Comparison of ENCODE assay signal across 1 cellular context in the genomic region with DNA sequence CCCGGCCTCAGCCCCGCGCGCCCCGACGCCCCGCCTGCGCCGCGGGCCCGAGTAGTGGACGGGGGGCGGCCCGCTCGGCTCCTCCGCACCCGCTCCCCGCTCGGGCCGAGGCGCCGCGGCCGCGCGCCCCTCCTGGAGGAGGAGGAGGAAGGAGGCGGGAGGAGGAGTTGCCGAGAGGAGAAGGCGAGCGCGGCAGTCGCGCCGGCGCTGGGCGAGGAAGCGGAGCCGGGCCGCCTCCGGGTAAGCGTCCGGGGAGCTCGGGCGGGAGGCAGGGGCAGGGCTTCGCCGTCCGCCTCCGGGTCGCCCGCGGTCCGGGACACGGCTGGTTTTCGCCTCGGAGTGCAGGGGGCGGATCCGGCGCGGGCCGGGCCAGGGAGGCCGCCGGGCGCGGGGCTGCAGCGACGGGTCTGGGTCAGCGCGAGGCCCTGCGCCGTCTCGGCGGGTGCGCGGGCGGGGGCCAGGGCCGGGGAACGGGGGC.
TF ChIP-seq lines count a peak whose summit lies in the region.

A gene with protein sequence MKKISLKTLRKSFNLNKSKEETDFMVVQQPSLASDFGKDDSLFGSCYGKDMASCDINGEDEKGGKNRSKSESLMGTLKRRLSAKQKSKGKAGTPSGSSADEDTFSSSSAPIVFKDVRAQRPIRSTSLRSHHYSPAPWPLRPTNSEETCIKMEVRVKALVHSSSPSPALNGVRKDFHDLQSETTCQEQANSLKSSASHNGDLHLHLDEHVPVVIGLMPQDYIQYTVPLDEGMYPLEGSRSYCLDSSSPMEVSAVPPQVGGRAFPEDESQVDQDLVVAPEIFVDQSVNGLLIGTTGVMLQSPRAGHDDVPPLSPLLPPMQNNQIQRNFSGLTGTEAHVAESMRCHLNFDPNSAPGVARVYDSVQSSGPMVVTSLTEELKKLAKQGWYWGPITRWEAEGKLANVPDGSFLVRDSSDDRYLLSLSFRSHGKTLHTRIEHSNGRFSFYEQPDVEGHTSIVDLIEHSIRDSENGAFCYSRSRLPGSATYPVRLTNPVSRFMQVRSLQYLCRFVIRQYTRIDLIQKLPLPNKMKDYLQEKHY (plus strand): TSS at position 195 of the 478 bp plus-strand sequence. CDS start 35,624 bp downstream, outside the sequence.

TF ChIP-seq in HepG2, 621 proteins besides CTCF, POLR2A, EP300 and RAD21 (continued from another document):
- TF ChIP-seq, protein P1, sequence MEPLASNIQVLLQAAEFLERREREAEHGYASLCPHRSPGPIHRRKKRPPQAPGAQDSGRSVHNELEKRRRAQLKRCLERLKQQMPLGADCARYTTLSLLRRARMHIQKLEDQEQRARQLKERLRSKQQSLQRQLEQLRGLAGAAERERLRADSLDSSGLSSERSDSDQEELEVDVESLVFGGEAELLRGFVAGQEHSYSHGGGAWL (CRISPR knock-in tag; IDR thresholded peaks at IDR 0.05): peak; percentile 30; the same call in 1 of the 2 replicates
- no peak for TF ChIP-seq GTF3A (CRISPR knock-in tag; conservative IDR thresholded peaks at IDR 0.05)
- no peak for TF ChIP-seq U2AF2 (IDR thresholded peaks at IDR 0.05; ENCODE audit: low read depth, low read length)
- TF ChIP-seq ZFX (CRISPR knock-in tag; IDR thresholded peaks at IDR 0.05; ENCODE audit: low read depth): 0 out of 2 replicates have a peak, but pooled peaks have one; percentile 29
- TF ChIP-seq, protein P2, sequence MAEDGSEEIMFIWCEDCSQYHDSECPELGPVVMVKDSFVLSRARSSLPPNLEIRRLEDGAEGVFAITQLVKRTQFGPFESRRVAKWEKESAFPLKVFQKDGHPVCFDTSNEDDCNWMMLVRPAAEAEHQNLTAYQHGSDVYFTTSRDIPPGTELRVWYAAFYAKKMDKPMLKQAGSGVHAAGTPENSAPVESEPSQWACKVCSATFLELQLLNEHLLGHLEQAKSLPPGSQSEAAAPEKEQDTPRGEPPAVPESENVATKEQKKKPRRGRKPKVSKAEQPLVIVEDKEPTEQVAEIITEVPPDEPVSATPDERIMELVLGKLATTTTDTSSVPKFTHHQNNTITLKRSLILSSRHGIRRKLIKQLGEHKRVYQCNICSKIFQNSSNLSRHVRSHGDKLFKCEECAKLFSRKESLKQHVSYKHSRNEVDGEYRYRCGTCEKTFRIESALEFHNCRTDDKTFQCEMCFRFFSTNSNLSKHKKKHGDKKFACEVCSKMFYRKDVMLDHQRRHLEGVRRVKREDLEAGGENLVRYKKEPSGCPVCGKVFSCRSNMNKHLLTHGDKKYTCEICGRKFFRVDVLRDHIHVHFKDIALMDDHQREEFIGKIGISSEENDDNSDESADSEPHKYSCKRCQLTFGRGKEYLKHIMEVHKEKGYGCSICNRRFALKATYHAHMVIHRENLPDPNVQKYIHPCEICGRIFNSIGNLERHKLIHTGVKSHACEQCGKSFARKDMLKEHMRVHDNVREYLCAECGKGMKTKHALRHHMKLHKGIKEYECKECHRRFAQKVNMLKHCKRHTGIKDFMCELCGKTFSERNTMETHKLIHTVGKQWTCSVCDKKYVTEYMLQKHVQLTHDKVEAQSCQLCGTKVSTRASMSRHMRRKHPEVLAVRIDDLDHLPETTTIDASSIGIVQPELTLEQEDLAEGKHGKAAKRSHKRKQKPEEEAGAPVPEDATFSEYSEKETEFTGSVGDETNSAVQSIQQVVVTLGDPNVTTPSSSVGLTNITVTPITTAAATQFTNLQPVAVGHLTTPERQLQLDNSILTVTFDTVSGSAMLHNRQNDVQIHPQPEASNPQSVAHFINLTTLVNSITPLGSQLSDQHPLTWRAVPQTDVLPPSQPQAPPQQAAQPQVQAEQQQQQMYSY (CRISPR knock-in tag; IDR thresholded peaks at IDR 0.05): 0 out of 2 replicates have a peak, but pooled peaks have one; percentile 18
- TF ChIP-seq, protein P3, sequence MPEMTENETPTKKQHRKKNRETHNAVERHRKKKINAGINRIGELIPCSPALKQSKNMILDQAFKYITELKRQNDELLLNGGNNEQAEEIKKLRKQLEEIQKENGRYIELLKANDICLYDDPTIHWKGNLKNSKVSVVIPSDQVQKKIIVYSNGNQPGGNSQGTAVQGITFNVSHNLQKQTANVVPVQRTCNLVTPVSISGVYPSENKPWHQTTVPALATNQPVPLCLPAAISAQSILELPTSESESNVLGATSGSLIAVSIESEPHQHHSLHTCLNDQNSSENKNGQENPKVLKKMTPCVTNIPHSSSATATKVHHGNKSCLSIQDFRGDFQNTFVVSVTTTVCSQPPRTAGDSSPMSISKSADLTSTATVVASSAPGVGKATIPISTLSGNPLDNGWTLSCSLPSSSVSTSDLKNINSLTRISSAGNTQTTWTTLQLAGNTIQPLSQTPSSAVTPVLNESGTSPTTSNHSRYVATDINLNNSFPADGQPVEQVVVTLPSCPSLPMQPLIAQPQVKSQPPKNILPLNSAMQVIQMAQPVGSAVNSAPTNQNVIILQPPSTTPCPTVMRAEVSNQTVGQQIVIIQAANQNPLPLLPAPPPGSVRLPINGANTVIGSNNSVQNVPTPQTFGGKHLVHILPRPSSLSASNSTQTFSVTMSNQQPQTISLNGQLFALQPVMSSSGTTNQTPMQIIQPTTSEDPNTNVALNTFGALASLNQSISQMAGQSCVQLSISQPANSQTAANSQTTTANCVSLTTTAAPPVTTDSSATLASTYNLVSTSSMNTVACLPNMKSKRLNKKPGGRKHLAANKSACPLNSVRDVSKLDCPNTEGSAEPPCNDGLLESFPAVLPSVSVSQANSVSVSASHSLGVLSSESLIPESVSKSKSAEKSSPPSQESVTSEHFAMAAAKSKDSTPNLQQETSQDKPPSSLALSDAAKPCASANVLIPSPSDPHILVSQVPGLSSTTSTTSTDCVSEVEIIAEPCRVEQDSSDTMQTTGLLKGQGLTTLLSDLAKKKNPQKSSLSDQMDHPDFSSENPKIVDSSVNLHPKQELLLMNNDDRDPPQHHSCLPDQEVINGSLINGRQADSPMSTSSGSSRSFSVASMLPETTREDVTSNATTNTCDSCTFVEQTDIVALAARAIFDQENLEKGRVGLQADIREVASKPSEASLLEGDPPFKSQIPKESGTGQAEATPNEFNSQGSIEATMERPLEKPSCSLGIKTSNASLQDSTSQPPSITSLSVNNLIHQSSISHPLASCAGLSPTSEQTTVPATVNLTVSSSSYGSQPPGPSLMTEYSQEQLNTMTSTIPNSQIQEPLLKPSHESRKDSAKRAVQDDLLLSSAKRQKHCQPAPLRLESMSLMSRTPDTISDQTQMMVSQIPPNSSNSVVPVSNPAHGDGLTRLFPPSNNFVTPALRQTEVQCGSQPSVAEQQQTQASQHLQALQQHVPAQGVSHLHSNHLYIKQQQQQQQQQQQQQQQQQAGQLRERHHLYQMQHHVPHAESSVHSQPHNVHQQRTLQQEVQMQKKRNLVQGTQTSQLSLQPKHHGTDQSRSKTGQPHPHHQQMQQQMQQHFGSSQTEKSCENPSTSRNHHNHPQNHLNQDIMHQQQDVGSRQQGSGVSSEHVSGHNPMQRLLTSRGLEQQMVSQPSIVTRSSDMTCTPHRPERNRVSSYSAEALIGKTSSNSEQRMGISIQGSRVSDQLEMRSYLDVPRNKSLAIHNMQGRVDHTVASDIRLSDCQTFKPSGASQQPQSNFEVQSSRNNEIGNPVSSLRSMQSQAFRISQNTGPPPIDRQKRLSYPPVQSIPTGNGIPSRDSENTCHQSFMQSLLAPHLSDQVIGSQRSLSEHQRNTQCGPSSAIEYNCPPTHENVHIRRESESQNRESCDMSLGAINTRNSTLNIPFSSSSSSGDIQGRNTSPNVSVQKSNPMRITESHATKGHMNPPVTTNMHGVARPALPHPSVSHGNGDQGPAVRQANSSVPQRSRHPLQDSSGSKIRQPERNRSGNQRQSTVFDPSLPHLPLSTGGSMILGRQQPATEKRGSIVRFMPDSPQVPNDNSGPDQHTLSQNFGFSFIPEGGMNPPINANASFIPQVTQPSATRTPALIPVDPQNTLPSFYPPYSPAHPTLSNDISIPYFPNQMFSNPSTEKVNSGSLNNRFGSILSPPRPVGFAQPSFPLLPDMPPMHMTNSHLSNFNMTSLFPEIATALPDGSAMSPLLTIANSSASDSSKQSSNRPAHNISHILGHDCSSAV (CRISPR knock-in tag; IDR thresholded peaks at IDR 0.05; ENCODE audit: borderline replicate concordance): no peak
- no peak for TF ChIP-seq SP1 (IDR thresholded peaks at IDR 0.05)
- TF ChIP-seq SP1 (CRISPR knock-in tag; IDR thresholded peaks at IDR 0.05): no peak
- TF ChIP-seq, protein P4, sequence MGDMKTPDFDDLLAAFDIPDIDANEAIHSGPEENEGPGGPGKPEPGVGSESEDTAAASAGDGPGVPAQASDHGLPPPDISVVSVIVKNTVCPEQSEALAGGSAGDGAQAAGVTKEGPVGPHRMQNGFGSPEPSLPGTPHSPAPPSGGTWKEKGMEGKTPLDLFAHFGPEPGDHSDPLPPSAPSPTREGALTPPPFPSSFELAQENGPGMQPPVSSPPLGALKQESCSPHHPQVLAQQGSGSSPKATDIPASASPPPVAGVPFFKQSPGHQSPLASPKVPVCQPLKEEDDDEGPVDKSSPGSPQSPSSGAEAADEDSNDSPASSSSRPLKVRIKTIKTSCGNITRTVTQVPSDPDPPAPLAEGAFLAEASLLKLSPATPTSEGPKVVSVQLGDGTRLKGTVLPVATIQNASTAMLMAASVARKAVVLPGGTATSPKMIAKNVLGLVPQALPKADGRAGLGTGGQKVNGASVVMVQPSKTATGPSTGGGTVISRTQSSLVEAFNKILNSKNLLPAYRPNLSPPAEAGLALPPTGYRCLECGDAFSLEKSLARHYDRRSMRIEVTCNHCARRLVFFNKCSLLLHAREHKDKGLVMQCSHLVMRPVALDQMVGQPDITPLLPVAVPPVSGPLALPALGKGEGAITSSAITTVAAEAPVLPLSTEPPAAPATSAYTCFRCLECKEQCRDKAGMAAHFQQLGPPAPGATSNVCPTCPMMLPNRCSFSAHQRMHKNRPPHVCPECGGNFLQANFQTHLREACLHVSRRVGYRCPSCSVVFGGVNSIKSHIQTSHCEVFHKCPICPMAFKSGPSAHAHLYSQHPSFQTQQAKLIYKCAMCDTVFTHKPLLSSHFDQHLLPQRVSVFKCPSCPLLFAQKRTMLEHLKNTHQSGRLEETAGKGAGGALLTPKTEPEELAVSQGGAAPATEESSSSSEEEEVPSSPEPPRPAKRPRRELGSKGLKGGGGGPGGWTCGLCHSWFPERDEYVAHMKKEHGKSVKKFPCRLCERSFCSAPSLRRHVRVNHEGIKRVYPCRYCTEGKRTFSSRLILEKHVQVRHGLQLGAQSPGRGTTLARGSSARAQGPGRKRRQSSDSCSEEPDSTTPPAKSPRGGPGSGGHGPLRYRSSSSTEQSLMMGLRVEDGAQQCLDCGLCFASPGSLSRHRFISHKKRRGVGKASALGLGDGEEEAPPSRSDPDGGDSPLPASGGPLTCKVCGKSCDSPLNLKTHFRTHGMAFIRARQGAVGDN (CRISPR knock-in tag; IDR thresholded peaks at IDR 0.05): no peak; the same call in none of the 2 replicates
- no peak for TF ChIP-seq ZBTB42 (CRISPR knock-in tag; IDR thresholded peaks at IDR 0.05)
- TF ChIP-seq GABPB1 (CRISPR knock-in tag; IDR thresholded peaks at IDR 0.05): no peak; the same call in 1 of the 2 replicates
- no peak for TF ChIP-seq ZNF225 (CRISPR knock-in tag; IDR thresholded peaks at IDR 0.05)
- peak; percentile 23; the same call in 1 of the 2 replicates for TF ChIP-seq ZNF768 (CRISPR knock-in tag; IDR thresholded peaks at IDR 0.05)
- peak; percentile 75 for TF ChIP-seq CCDC6 (CRISPR knock-in tag; IDR thresholded peaks at IDR 0.05)
